In genomic region chr19:47348819-47349795, GRCh38 we compare ENCODE assay signal across 1 cellular context.
TF ChIP-seq lines count a peak whose summit lies in the region.

A gene with protein sequence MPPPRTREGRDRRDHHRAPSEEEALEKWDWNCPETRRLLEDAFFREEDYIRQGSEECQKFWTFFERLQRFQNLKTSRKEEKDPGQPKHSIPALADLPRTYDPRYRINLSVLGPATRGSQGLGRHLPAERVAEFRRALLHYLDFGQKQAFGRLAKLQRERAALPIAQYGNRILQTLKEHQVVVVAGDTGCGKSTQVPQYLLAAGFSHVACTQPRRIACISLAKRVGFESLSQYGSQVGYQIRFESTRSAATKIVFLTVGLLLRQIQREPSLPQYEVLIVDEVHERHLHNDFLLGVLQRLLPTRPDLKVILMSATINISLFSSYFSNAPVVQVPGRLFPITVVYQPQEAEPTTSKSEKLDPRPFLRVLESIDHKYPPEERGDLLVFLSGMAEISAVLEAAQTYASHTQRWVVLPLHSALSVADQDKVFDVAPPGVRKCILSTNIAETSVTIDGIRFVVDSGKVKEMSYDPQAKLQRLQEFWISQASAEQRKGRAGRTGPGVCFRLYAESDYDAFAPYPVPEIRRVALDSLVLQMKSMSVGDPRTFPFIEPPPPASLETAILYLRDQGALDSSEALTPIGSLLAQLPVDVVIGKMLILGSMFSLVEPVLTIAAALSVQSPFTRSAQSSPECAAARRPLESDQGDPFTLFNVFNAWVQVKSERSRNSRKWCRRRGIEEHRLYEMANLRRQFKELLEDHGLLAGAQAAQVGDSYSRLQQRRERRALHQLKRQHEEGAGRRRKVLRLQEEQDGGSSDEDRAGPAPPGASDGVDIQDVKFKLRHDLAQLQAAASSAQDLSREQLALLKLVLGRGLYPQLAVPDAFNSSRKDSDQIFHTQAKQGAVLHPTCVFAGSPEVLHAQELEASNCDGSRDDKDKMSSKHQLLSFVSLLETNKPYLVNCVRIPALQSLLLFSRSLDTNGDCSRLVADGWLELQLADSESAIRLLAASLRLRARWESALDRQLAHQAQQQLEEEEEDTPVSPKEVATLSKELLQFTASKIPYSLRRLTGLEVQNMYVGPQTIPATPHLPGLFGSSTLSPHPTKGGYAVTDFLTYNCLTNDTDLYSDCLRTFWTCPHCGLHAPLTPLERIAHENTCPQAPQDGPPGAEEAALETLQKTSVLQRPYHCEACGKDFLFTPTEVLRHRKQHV (plus strand): TSS chr19:47349315. CDS start chr19:47353031, 3,716 bp downstream.

TF ChIP-seq in HEK293, 187 proteins besides CTCF, POLR2A, EP300 and RAD21 (continued from another document):
- TF ChIP-seq, protein P1, sequence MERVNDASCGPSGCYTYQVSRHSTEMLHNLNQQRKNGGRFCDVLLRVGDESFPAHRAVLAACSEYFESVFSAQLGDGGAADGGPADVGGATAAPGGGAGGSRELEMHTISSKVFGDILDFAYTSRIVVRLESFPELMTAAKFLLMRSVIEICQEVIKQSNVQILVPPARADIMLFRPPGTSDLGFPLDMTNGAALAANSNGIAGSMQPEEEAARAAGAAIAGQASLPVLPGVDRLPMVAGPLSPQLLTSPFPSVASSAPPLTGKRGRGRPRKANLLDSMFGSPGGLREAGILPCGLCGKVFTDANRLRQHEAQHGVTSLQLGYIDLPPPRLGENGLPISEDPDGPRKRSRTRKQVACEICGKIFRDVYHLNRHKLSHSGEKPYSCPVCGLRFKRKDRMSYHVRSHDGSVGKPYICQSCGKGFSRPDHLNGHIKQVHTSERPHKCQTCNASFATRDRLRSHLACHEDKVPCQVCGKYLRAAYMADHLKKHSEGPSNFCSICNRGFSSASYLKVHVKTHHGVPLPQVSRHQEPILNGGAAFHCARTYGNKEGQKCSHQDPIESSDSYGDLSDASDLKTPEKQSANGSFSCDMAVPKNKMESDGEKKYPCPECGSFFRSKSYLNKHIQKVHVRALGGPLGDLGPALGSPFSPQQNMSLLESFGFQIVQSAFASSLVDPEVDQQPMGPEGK (tag by site-specific recombination; IDR thresholded peaks at IDR 0.05): peak; percentile 82
